In genomic region chr2:168652997-168653906, GRCh38 we compare ENCODE assay signal across 18 cellular contexts.
DNase-seq lines count a peak whose midpoint lies in the region; ATAC-seq and TF ChIP-seq lines count a peak whose summit lies in the region.
"Had no signal": no experiment of that assay in that cellular context is flagged by ENCODE, and none has a peak within 500 bp of the region (broad histone marks: within the 10 kb centered on the region; RNA-seq: fewer than 3 reads in every experiment).

No MANE protein-coding gene starts in this region.

- H3K4me1 ChIP-seq in mesendoderm (ENCODE audit: control insufficient read depth, low read depth, low read length), result peaks cover 4% of the 10 kb centered on the region
- H3K4me1 ChIP-seq in CD8-positive, alpha-beta T cell (ENCODE audit: insufficient read depth, low read length), result peaks cover 10% of the 10 kb centered on the region
- no peaks in the 10 kb centered on the region for H3K4me1 ChIP-seq in foreskin keratinocyte
- H3K4me1 ChIP-seq: SJSA1 had no signal

- no peak overlapping the region for H3K4me2 ChIP-seq in mesendoderm (ENCODE audit: low read length)
- H3K4me2 ChIP-seq: BLaER1, PC-9 had no signal

- no peaks in the 10 kb centered on the region for H3K9me3 Mint-ChIP-seq in chondrocyte (ENCODE audit: low read depth)
- no peaks in the 10 kb centered on the region for H3K9me3 Mint-ChIP-seq in CD8-positive, alpha-beta T cell
- H3K9me3 Mint-ChIP-seq: CD8-positive, alpha-beta memory T cell; T-cell had no signal

- no peak overlapping the region for H3K9ac ChIP-seq in mesendoderm (ENCODE audit: low read length)
- H3K9ac ChIP-seq: BLaER1 had no signal

- H3K36me3 Mint-ChIP-seq in chondrocyte (ENCODE audit: low read depth), result no peaks in the 10 kb centered on the region
- H3K36me3 Mint-ChIP-seq in CD8-positive, alpha-beta T cell, result peaks cover 5% of the 10 kb centered on the region

- DNase-seq in AG10803 (ENCODE audit: low read depth) (peak; percentile 11), LNCaP clone FGC (ENCODE audit: low read depth) (peak; percentile 93), chondrocyte (ENCODE audit: low spot score) (no peak), mesendoderm (peak; percentile 62), glomerular visceral epithelial cell (ENCODE audit: extremely low spot score) (no peak), foreskin keratinocyte (no peak), NCI-H2227 (lab: John Stamatoyannopoulos, UW; ENCODE audit: unreplicated experiment) (no peak)
- no peak for DNase-seq in CD8-positive, alpha-beta T cell
- DNase-seq: 8988T; CD8-positive, alpha-beta memory T cell; HCEC 1CT; NCI-H1417; NCI-H1930; NCI-H748 treated with DMSO at 0.1 percent for 48 hours; PC-9; T-cell had no signal

- no peaks in the 10 kb centered on the region for H3K27me3 Mint-ChIP-seq in chondrocyte (ENCODE audit: low read depth)
- H3K27me3 Mint-ChIP-seq in CD8-positive, alpha-beta T cell (ENCODE audit: low read depth), result no peaks in the 10 kb centered on the region
- H3K27me3 Mint-ChIP-seq: T-cell had no signal

- H3K9me3 ChIP-seq in CD8-positive, alpha-beta T cell (ENCODE audit: low read length), result no peaks in the 10 kb centered on the region
- H3K9me3 ChIP-seq: SJSA1 had no signal

- no peak overlapping the region for H3K56ac ChIP-seq in mesendoderm (ENCODE audit: low read length)

- no peak overlapping the region for H2BK120ac ChIP-seq in mesendoderm (ENCODE audit: low read depth, low read length)

- ATAC-seq in CD8-positive, alpha-beta T cell, result no peak
- ATAC-seq in foreskin keratinocyte, result no peak
- ATAC-seq: T-cell had no signal

- POLR2A ChIA-PET in CD8-positive, alpha-beta T cell (lab: Charles Lee), result no interaction called here

- H3K23ac ChIP-seq in mesendoderm (ENCODE audit: low read length), result no peak overlapping the region

- H3K36me3 ChIP-seq in mesendoderm (ENCODE audit: control insufficient read depth, insufficient read depth, low read length), result no peaks in the 10 kb centered on the region
- H3K36me3 ChIP-seq in CD8-positive, alpha-beta T cell (ENCODE audit: insufficient read depth, low read length), result no peaks in the 10 kb centered on the region
- H3K36me3 ChIP-seq: SJSA1 had no signal

- H2AK5ac ChIP-seq in mesendoderm (ENCODE audit: low read length), result no peak overlapping the region

- no peak overlapping the region for H3K18ac ChIP-seq in mesendoderm (ENCODE audit: low read length)

- H3K27ac ChIP-seq in mesendoderm (ENCODE audit: low read depth, low read length) (no peak overlapping the region), foreskin keratinocyte (no peak overlapping the region)
- H3K27ac ChIP-seq in CD8-positive, alpha-beta T cell (ENCODE audit: low read depth, low read length), result no peak overlapping the region
- H3K27ac ChIP-seq: BLaER1, PC-9, SJSA1 had no signal

- H3K79me2 ChIP-seq in mesendoderm (ENCODE audit: control insufficient read depth, insufficient read depth, low read length), result no peaks in the 10 kb centered on the region

- no peak for TF ChIP-seq CTCF in AG10803 (conservative IDR thresholded peaks at IDR 0.05; ENCODE audit: low read length)
- no peak for TF ChIP-seq CTCF in LNCaP clone FGC (IDR thresholded peaks at IDR 0.05; ENCODE audit: control insufficient read depth, extremely low read depth, insufficient read depth)
- no peak for TF ChIP-seq CTCF in chondrocyte (IDR thresholded peaks at IDR 0.05)
- TF ChIP-seq CTCF in CD8-positive, alpha-beta T cell (IDR thresholded peaks at IDR 0.05), result no peak
- no peak for TF ChIP-seq CTCF in foreskin keratinocyte (conservative IDR thresholded peaks at IDR 0.05)

- no CpG with 5 or more reads among the region's 3 CpGs for WGBS in mesendoderm (ENCODE audit: extremely low coverage, insufficient coverage, low lambda C conversion rate)

- no peaks in the 10 kb centered on the region for H3K79me1 ChIP-seq in mesendoderm (ENCODE audit: low read length)

- H2BK15ac ChIP-seq in mesendoderm (replicated peaks; ENCODE audit: low read depth), result no peak overlapping the region

- intact Hi-C loops in CD8-positive, alpha-beta T cell (cut with DNase I, micrococcal nuclease), result loop anchor here in 1 of 2 experiments (10.0 kb wide), 1 partner anchor 102 kb away; no protein-coding TSS in a partner anchor

- H3K27me3 ChIP-seq in mesendoderm (ENCODE audit: insufficient read depth, low read length, poor library complexity) (no peaks in the 10 kb centered on the region), foreskin keratinocyte (no peaks in the 10 kb centered on the region)
- H3K27me3 ChIP-seq in CD8-positive, alpha-beta T cell (ENCODE audit: insufficient read depth, low read length), result no peaks in the 10 kb centered on the region
- H3K27me3 ChIP-seq: BLaER1, SJSA1 had no signal

- peak overlapping the region; percentile 8 for H3K27ac Mint-ChIP-seq in chondrocyte (ENCODE audit: unreplicated experiment)
- no peak overlapping the region for H3K27ac Mint-ChIP-seq in CD8-positive, alpha-beta T cell
- H3K27ac Mint-ChIP-seq: CD8-positive, alpha-beta memory T cell; T-cell had no signal

- H2BK5ac ChIP-seq in mesendoderm (ENCODE audit: low read length), result no peak overlapping the region

- no peak overlapping the region for H4K5ac ChIP-seq in mesendoderm (ENCODE audit: low read length)

- H3K4me3 Mint-ChIP-seq in chondrocyte (ENCODE audit: unreplicated experiment), result no peak overlapping the region
- H3K4me3 Mint-ChIP-seq in CD8-positive, alpha-beta T cell, result no peak overlapping the region
- H3K4me3 Mint-ChIP-seq: CD8-positive, alpha-beta memory T cell; T-cell had no signal

- H4K8ac ChIP-seq in mesendoderm (ENCODE audit: low read depth, low read length), result no peak overlapping the region

- peaks cover 7% of the 10 kb centered on the region for H3K4me1 Mint-ChIP-seq in chondrocyte (ENCODE audit: low read depth)
- H3K4me1 Mint-ChIP-seq in CD8-positive, alpha-beta T cell (ENCODE audit: low read depth), result peaks cover 22% of the 10 kb centered on the region
- H3K4me1 Mint-ChIP-seq: CD8-positive, alpha-beta memory T cell had no signal

- CTCF ChIA-PET in CD8-positive, alpha-beta T cell (lab: Charles Lee), result interaction anchor here (0.7 to 1.3 kb wide), 2 partner anchors 15 to 168 kb away, joined by 3 read pairs; no protein-coding TSS in a partner anchor

- H3K4ac ChIP-seq in mesendoderm (ENCODE audit: low read depth, low read length), result peak overlapping the region; percentile 36

- no peak overlapping the region for H3K4me3 ChIP-seq in AG10803 (ENCODE audit: low read length)
- H3K4me3 ChIP-seq in LNCaP clone FGC (ENCODE audit: low read depth, low read length), result no peak overlapping the region
- no peak overlapping the region for H3K4me3 ChIP-seq in mesendoderm (ENCODE audit: low read length)
- no peak overlapping the region for H3K4me3 ChIP-seq in CD8-positive, alpha-beta T cell (ENCODE audit: low read depth, low read length)
- H3K4me3 ChIP-seq: BLaER1, PC-9, SJSA1 had no signal

Comparison
In these comparisons a context has a peak if more than half of its experiments do, and no peak if none do; other contexts are left out.
1. DNase-seq: peak in AG10803 (single experiment), LNCaP clone FGC (single experiment) and mesendoderm (single experiment); none in chondrocyte (single experiment), CD8-positive, alpha-beta T cell (0 of 7), glomerular visceral epithelial cell (single experiment), foreskin keratinocyte (0 of 2) and NCI-H2227 (single experiment).